22 cellular contexts compared by ENCODE assay signal in the genomic region with DNA sequence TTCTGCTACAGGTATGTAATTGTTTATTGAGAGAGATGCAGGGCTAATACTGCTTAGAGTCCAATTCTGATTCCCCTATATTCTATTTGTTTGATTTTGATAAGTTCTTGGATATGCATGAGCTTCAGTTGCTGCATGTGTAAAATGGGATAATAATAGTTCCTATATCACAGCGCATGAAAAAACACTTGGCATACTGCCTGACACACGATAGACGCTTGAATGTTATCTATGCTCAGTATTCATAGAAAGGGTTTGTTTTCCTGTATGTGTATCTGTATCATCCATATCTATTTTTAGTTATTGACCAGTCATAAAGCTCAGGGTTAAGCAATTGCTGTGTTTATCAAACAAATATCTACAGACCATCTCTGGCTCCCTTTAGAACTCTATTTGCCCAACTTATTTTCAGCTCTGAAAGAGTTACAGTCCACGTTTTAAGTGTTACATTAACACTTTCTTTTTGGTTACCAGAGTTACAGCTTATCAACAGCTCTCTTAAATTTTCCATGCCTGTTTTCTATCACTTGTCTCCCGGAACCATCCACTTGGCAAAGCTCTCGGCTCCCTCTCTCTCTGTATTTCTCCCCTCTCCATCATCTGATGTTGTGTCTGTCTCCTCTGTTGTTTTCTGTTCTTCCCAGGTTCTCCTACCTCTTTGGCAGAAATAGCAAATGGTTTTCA.
DNase-seq lines count a peak whose midpoint lies in the region; ATAC-seq, FAIRE-seq and TF ChIP-seq lines count a peak whose summit lies in the region.
"Had no signal": no experiment of that assay in that cellular context is flagged by ENCODE, and none has a peak within 500 bp of the region (broad histone marks: within the 10 kb centered on the region; RNA-seq: fewer than 3 reads in every experiment).

No MANE protein-coding gene starts in this region.

- TF ChIP-seq RAD21 in SK-N-SH (IDR thresholded peaks at IDR 0.05; ENCODE audit: low read length), result no peak

- no peaks in the 10 kb centered on the region for H3K79me2 ChIP-seq in SK-N-SH (ENCODE audit: insufficient read depth)
- no peaks in the 10 kb centered on the region for H3K79me2 ChIP-seq in trophoblast cell (ENCODE audit: control insufficient read depth, insufficient read depth, low read length, poor library complexity)

- no peaks in the 10 kb centered on the region for H3K9me2 ChIP-seq in SK-N-SH

- H3K27me3 Mint-ChIP-seq in Calu3 (ENCODE audit: unreplicated experiment), result peaks cover 62% of the 10 kb centered on the region
- H3K27me3 Mint-ChIP-seq in activated T-helper 2 cell treated with anti-CD3 and anti-CD28 coated beads, Interferon-gamma antibody, Interleukin-2, Interleukin-4, amounts not matched to agents 10 μg/mL and 5 μg/mL and 100 μg/mL, durations not matched to agents 14 hours and 24 hours and 36 hours (ENCODE audit: low read depth), result no peaks in the 10 kb centered on the region

- intact Hi-C loops in pancreas (cut with DNase I) (no loop called here), uterus (cut with DNase I; ENCODE audit: low total_unique reads) (no loop called here), Calu3 (cut with micrococcal nuclease; ENCODE audit: unreplicated experiment) (no loop called here)
- intact Hi-C loops in activated T-helper 2 cell treated with anti-CD3 and anti-CD28 coated beads, Interferon-gamma antibody, Interleukin-2, Interleukin-4, amounts not matched to agents 10 μg/mL and 5 μg/mL and 100 μg/mL, durations not matched to agents 14 hours and 24 hours and 36 hours (cut with micrococcal nuclease), result no loop called here

- H2BK120ac ChIP-seq in trophoblast cell (ENCODE audit: insufficient read depth, low read length, poor library complexity), result no peak overlapping the region

- no peak overlapping the region for H3K27ac Mint-ChIP-seq in Calu3 (ENCODE audit: unreplicated experiment)
- H3K27ac Mint-ChIP-seq in activated T-helper 2 cell treated with anti-CD3 and anti-CD28 coated beads, Interferon-gamma antibody, Interleukin-2, Interleukin-4, amounts not matched to agents 10 μg/mL and 5 μg/mL and 100 μg/mL, durations not matched to agents 14 hours and 24 hours and 36 hours, result no peak overlapping the region
- H3K27ac Mint-ChIP-seq: H9, HFFc6 had no signal

- H3K9me3 ChIP-seq in SK-N-SH, result no peaks in the 10 kb centered on the region
- H3K9me3 ChIP-seq in right atrium auricular region, result no peaks in the 10 kb centered on the region
- no peaks in the 10 kb centered on the region for H3K9me3 ChIP-seq in pancreas
- no peaks in the 10 kb centered on the region for H3K9me3 ChIP-seq in uterus
- H3K9me3 ChIP-seq in trophoblast cell (ENCODE audit: insufficient read depth, low read depth, low read length), result no peaks in the 10 kb centered on the region

- peak; percentile 27 for DNase-seq in SK-N-SH
- no peak for DNase-seq in right atrium auricular region (ENCODE audit: low spot score)
- DNase-seq in pancreas, result no peak
- peak; percentile 28 to 68 for DNase-seq in uterus
- no peak for DNase-seq in trophoblast cell
- no peak for DNase-seq in Calu3
- no peak for DNase-seq in activated T-helper 2 cell treated with anti-CD3 and anti-CD28 coated beads, Interferon-gamma antibody, Interleukin-2, Interleukin-4, amounts not matched to agents 10 μg/mL and 5 μg/mL and 100 μg/mL, durations not matched to agents 14 hours and 24 hours and 36 hours (ENCODE audit: low spot score)
- DNase-seq: ACHN, GM23248, H9, HFFc6, KBM-7, NCI-H2029, NCI-H446 treated with DMSO at 0.1 percent for 48 hours, NCI-H526, SIG-M5 had no signal

- H3F3A ChIP-seq in SK-N-SH (replicated peaks; ENCODE audit: insufficient read depth), result no peaks in the 10 kb centered on the region

- H4K12ac ChIP-seq in trophoblast cell (ENCODE audit: low read depth, low read length), result no peak overlapping the region

- H3K79me1 ChIP-seq in trophoblast cell (ENCODE audit: low read length), result no peaks in the 10 kb centered on the region

- H2AK5ac ChIP-seq in trophoblast cell (ENCODE audit: low read length), result no peak overlapping the region

- no peaks in the 10 kb centered on the region for H3K36me3 Mint-ChIP-seq in Calu3 (ENCODE audit: insufficient read depth, unreplicated experiment)
- H3K36me3 Mint-ChIP-seq in activated T-helper 2 cell treated with anti-CD3 and anti-CD28 coated beads, Interferon-gamma antibody, Interleukin-2, Interleukin-4, amounts not matched to agents 10 μg/mL and 5 μg/mL and 100 μg/mL, durations not matched to agents 14 hours and 24 hours and 36 hours (ENCODE audit: low read depth), result no peaks in the 10 kb centered on the region

- H2AFZ ChIP-seq in SK-N-SH (ENCODE audit: low read depth) (no peak overlapping the region), trophoblast cell (ENCODE audit: insufficient read depth, low read length, poor library complexity) (no peak overlapping the region)
- H2AFZ ChIP-seq: GM23248 had no signal

- BruUV-seq in Calu3 (replicated peaks; lab: Mats Ljungman, UMichigan), result no TSS peak

- TF ChIP-seq CTCF in SK-N-SH (IDR thresholded peaks at IDR 0.05) (no peak), right atrium auricular region (IDR thresholded peaks at IDR 0.05) (no peak), pancreas (IDR thresholded peaks at IDR 0.05) (no peak), uterus (IDR thresholded peaks at IDR 0.05) (no peak), Calu3 (IDR thresholded peaks at IDR 0.05; ENCODE audit: unreplicated experiment) (no peak)

- CTCF ChIA-PET in SK-N-SH (lab: Yijun Ruan, JAX), result no interaction called here
- CTCF ChIA-PET in Calu3 (lab: Charles Lee), result no interaction called here

- H3K4ac ChIP-seq in trophoblast cell (ENCODE audit: low read depth, low read length), result no peak overlapping the region

- H3K4me1 ChIP-seq in SK-N-SH (ENCODE audit: control insufficient read depth in 1 of 2, insufficient read depth in 2 of 2, low read depth in 1 of 2, low read length in 1 of 2), result peaks cover 0 to 3% of the 10 kb centered on the region in 2 experiments; a peak in 1 of 4 replicates
- peaks cover 0 to 14% of the 10 kb centered on the region in 2 donors for H3K4me1 ChIP-seq in right atrium auricular region
- H3K4me1 ChIP-seq in pancreas, result no peaks in the 10 kb centered on the region
- no peaks in the 10 kb centered on the region for H3K4me1 ChIP-seq in uterus
- no peaks in the 10 kb centered on the region for H3K4me1 ChIP-seq in trophoblast cell (ENCODE audit: control insufficient read depth in 1 of 2, insufficient read depth in 2 of 2, low read length in 2 of 2)

- H4K91ac ChIP-seq in trophoblast cell (ENCODE audit: low read depth, low read length), result no peak overlapping the region

- H2BK5ac ChIP-seq in trophoblast cell (ENCODE audit: low read depth, low read length, poor library complexity), result no peak overlapping the region

- TF ChIP-seq POLR2A in uterus (IDR thresholded peaks at IDR 0.05), result no peak

- H4K8ac ChIP-seq in trophoblast cell (ENCODE audit: low read depth, low read length), result no peak overlapping the region

- peak overlapping the region in 1 of 2 experiments; percentile 55; a peak in 1 of 4 replicates for H3K27ac ChIP-seq in SK-N-SH (ENCODE audit: low read depth in 2 of 2, low read length in 1 of 2)
- H3K27ac ChIP-seq in right atrium auricular region, result peak overlapping the region; percentile 35 to 67
- no peak overlapping the region for H3K27ac ChIP-seq in pancreas
- H3K27ac ChIP-seq in uterus, result peak overlapping the region; percentile 66 to 73
- no peak overlapping the region for H3K27ac ChIP-seq in trophoblast cell (ENCODE audit: low read depth, low read length)
- H3K27ac ChIP-seq: 22Rv1, GM23248, RWPE1, SK-N-MC had no signal

- no peaks in the 10 kb centered on the region for H3K9me3 Mint-ChIP-seq in Calu3 (ENCODE audit: low read depth, unreplicated experiment)
- H3K9me3 Mint-ChIP-seq in activated T-helper 2 cell treated with anti-CD3 and anti-CD28 coated beads, Interferon-gamma antibody, Interleukin-2, Interleukin-4, amounts not matched to agents 10 μg/mL and 5 μg/mL and 100 μg/mL, durations not matched to agents 14 hours and 24 hours and 36 hours, result peaks cover 17% of the 10 kb centered on the region

- H3K4me3 ChIP-seq in SK-N-SH (ENCODE audit: low read depth in 2 of 2, low read length in 1 of 2) (no peak overlapping the region), right atrium auricular region (no peak overlapping the region), pancreas (no peak overlapping the region), uterus (no peak overlapping the region), trophoblast cell (ENCODE audit: low read depth, low read length) (no peak overlapping the region)
- H3K4me3 ChIP-seq: GM23248, SK-N-MC had no signal

- ATAC-seq in SK-N-SH treated with all-trans-retinoic acid at 6 μM for 48 hours (no peak), pancreas (no peak)
- ATAC-seq: Panc1 had no signal

- no peak overlapping the region for H3K9ac ChIP-seq in SK-N-SH
- no peak overlapping the region for H3K9ac ChIP-seq in trophoblast cell (ENCODE audit: low read length)
- H3K9ac ChIP-seq: GM23248 had no signal

- POLR2A ChIA-PET in SK-N-SH (lab: Yijun Ruan, JAX), result no interaction called here

- H3K4me3 Mint-ChIP-seq in Calu3 (ENCODE audit: low read depth, unreplicated experiment), result no peak overlapping the region
- no peak overlapping the region for H3K4me3 Mint-ChIP-seq in activated T-helper 2 cell treated with anti-CD3 and anti-CD28 coated beads, Interferon-gamma antibody, Interleukin-2, Interleukin-4, amounts not matched to agents 10 μg/mL and 5 μg/mL and 100 μg/mL, durations not matched to agents 14 hours and 24 hours and 36 hours (ENCODE audit: low read depth)
- H3K4me3 Mint-ChIP-seq: H9, HFFc6 had no signal

- H3K27me3 ChIP-seq in SK-N-SH (ENCODE audit: insufficient read depth), result no peaks in the 10 kb centered on the region
- no peaks in the 10 kb centered on the region for H3K27me3 ChIP-seq in right atrium auricular region
- no peaks in the 10 kb centered on the region for H3K27me3 ChIP-seq in pancreas
- H3K27me3 ChIP-seq in uterus, result no peaks in the 10 kb centered on the region
- H3K27me3 ChIP-seq in trophoblast cell (ENCODE audit: insufficient read depth, low read length), result no peaks in the 10 kb centered on the region

- 7% methylated on average over 6 of the region's 6 CpGs for WGBS in SK-N-SH (ENCODE audit: low lambda C conversion rate)
- 17 to 19% methylated on average over 6 of the region's 6 CpGs for WGBS in pancreas, 2 donors
- WGBS in trophoblast cell (ENCODE audit: extremely low coverage, insufficient coverage, insufficient read length), result no CpG with 5 or more reads among the region's 6 CpGs

- peak; percentile 37 for FAIRE-seq in pancreas (lab: Jason Lieb, UNC)
- FAIRE-seq: D721Med had no signal

- no peak overlapping the region for H3K18ac ChIP-seq in trophoblast cell (ENCODE audit: low read length)

- H3K14ac ChIP-seq in trophoblast cell (ENCODE audit: low read length), result no peak overlapping the region

- no peak for TF ChIP-seq EP300 in SK-N-SH (IDR thresholded peaks at IDR 0.05; ENCODE audit: borderline replicate concordance in 1 of 2, low read depth in 1 of 2, low read length in 1 of 2)

- H4K20me1 ChIP-seq in SK-N-SH (ENCODE audit: insufficient read depth), result no peaks in the 10 kb centered on the region

- H3K4me1 Mint-ChIP-seq in Calu3 (ENCODE audit: low read depth, unreplicated experiment), result no peaks in the 10 kb centered on the region
- H3K4me1 Mint-ChIP-seq in activated T-helper 2 cell treated with anti-CD3 and anti-CD28 coated beads, Interferon-gamma antibody, Interleukin-2, Interleukin-4, amounts not matched to agents 10 μg/mL and 5 μg/mL and 100 μg/mL, durations not matched to agents 14 hours and 24 hours and 36 hours (ENCODE audit: low read depth), result no peaks in the 10 kb centered on the region
- H3K4me1 Mint-ChIP-seq: H9 had no signal

- no peak overlapping the region for H2BK12ac ChIP-seq in trophoblast cell (ENCODE audit: low read length)

- H3K36me3 ChIP-seq in SK-N-SH (replicated peaks in 1 of 2; ENCODE audit: control insufficient read depth in 1 of 2, insufficient read depth in 2 of 2, low read length in 1 of 2), result no peaks in the 10 kb centered on the region
- no peaks in the 10 kb centered on the region for H3K36me3 ChIP-seq in right atrium auricular region
- no peaks in the 10 kb centered on the region for H3K36me3 ChIP-seq in pancreas
- no peaks in the 10 kb centered on the region for H3K36me3 ChIP-seq in uterus
- no peaks in the 10 kb centered on the region for H3K36me3 ChIP-seq in trophoblast cell (ENCODE audit: control insufficient read depth in 1 of 2, insufficient read depth in 2 of 2, low read length in 2 of 2)

- no peak overlapping the region for H3K23ac ChIP-seq in trophoblast cell (ENCODE audit: low read length)

- no peak overlapping the region for H3K4me2 ChIP-seq in SK-N-SH
- H3K4me2 ChIP-seq in trophoblast cell (ENCODE audit: low read length), result no peak overlapping the region

Comparison
In these comparisons a context has a peak if more than half of its experiments do, and no peak if none do; other contexts are left out.
1. DNase-seq: peak in SK-N-SH (single experiment) and uterus (2 of 2); none in right atrium auricular region (single experiment), pancreas (0 of 6), trophoblast cell (0 of 2), Calu3 (single experiment) and activated T-helper 2 cell treated with anti-CD3 and anti-CD28 coated beads, Interferon-gamma antibody, Interleukin-2, Interleukin-4, amounts not matched to agents 10 μg/mL and 5 μg/mL and 100 μg/mL, durations not matched to agents 14 hours and 24 hours and 36 hours (single experiment).
2. H3K27ac ChIP-seq: peak in right atrium auricular region (2 of 2) and uterus (2 of 2); none in pancreas (0 of 4) and trophoblast cell (single experiment).